Comparison of ENCODE assay signal across 14 cellular contexts in the genomic region with DNA sequence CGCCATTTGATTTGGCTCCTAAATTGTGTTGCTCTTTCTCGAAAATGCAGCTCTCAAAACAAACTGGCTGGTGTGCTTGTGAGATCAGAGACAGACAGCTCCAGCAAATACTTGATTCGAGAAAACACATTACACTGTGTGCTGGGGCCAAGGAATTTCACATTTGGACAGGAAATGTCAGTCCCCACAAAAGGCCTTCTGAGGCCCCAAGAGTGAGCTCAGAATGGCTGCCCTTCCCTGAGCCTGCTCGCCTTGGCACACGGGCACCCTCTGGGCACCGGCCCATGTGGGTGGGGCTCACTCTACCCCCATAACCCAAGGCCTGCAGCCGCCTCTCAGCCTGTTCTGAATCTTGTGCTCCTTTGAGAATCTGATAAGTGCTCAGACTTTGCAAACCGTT. TPM values are rescaled to one million over a fixed set of nuclear protein-coding genes. Genes with fewer than 3 reads are reported as not detected.
A peak's percentile ranks its signal among the peaks of the same experiment; 100 is the strongest.
DNase-seq lines count a peak whose midpoint lies in the region; ATAC-seq, FAIRE-seq and TF ChIP-seq lines count a peak whose summit lies in the region.
"Had no signal": no experiment of that assay in that cellular context is flagged by ENCODE, and none has a peak within 500 bp of the region (broad histone marks: within the 10 kb centered on the region; RNA-seq: fewer than 3 reads in every experiment).

No MANE protein-coding gene starts in this region.

- H3K4me1 ChIP-seq in mammary epithelial cell (ENCODE audit: insufficient read depth, low read length) (peaks cover 29% of the 10 kb centered on the region), breast epithelium (no peaks in the 10 kb centered on the region), heart right ventricle (peaks cover 0 to 20% (median 9%) of the 10 kb centered on the region in 9 donors), pancreas (no peaks in the 10 kb centered on the region)
- H3K4me1 ChIP-seq: SJSA1 had no signal

- BruUV-seq in mammary epithelial cell (replicated peaks; lab: Mats Ljungman, UMichigan), result no TSS peak

- POLR2A ChIA-PET in activated CD4-positive, alpha-beta memory T cell treated with anti-CD3 and anti-CD28 coated beads, Interleukin-2, amount 10 ng/mL, durations not matched to agents 7 days and 5 days (lab: Charles Lee), result no interaction called here

- H3K79me2 ChIP-seq in mammary epithelial cell (ENCODE audit: insufficient read depth, low read length), result no peaks in the 10 kb centered on the region

- no peaks in the 10 kb centered on the region for H3K36me3 ChIP-seq in mammary epithelial cell (ENCODE audit: insufficient read depth, low read length)
- no peaks in the 10 kb centered on the region for H3K36me3 ChIP-seq in breast epithelium
- no peaks in the 10 kb centered on the region for H3K36me3 ChIP-seq in heart right ventricle
- H3K36me3 ChIP-seq in pancreas, result no peaks in the 10 kb centered on the region
- H3K36me3 ChIP-seq: SJSA1 had no signal

- H3K27ac ChIP-seq in mammary epithelial cell (ENCODE audit: insufficient read depth, low read depth, low read length) (no peak overlapping the region), breast epithelium (peak overlapping the region in 1 of 2 donors; percentile 43), heart right ventricle (peak overlapping the region in 7 of 10 donors; percentile 35 to 67 (median 52)), pancreas (no peak overlapping the region)
- H3K27ac ChIP-seq: 22Rv1, SJSA1 had no signal

- in situ Hi-C loops in mammary epithelial cell (cut with MboI; ENCODE audit: low sequenced_read_pairs in 2 of 2) (no loop called here), KBM-7 (cut with MboI; ENCODE audit: low pct_unique_long_range_greater_than_20kb, low sequenced_read_pairs) (no loop called here)

- no peaks in the 10 kb centered on the region for H3K9me3 ChIP-seq in mammary epithelial cell (replicated peaks; ENCODE audit: insufficient read depth, low read length)
- H3K9me3 ChIP-seq in breast epithelium, result no peaks in the 10 kb centered on the region
- H3K9me3 ChIP-seq in heart right ventricle, result no peaks in the 10 kb centered on the region
- H3K9me3 ChIP-seq in pancreas, result no peaks in the 10 kb centered on the region
- H3K9me3 ChIP-seq: SJSA1 had no signal

- H3K9me3 Mint-ChIP-seq in activated CD4-positive, alpha-beta memory T cell treated with anti-CD3 and anti-CD28 coated beads, Interleukin-2, amount 10 ng/mL, durations not matched to agents 7 days and 5 days, result no peaks in the 10 kb centered on the region
- H3K9me3 Mint-ChIP-seq: activated naive CD8-positive, alpha-beta T cell treated with anti-CD3 and anti-CD28 coated beads, Interleukin-2, amount 50 U/mL, for 24 hours had no signal

- intact Hi-C loops in mammary epithelial cell (cut with micrococcal nuclease), result no loop called here
- intact Hi-C loops in breast epithelium (cut with DNase I; ENCODE audit: low total_unique reads), result no loop called here
- intact Hi-C loops in heart right ventricle (cut with DNase I), result no loop called here
- intact Hi-C loops in pancreas (cut with DNase I), result no loop called here

- TF ChIP-seq CTCF in mammary epithelial cell (conservative IDR thresholded peaks at IDR 0.05 in 1 of 2, IDR thresholded peaks at IDR 0.05 in 1 of 2; ENCODE audit: extremely low read depth in 1 of 2, insufficient read depth in 1 of 2, low read depth in 1 of 2, low read length in 2 of 2) (no peak), breast epithelium (IDR thresholded peaks at IDR 0.05) (no peak), heart right ventricle (IDR thresholded peaks at IDR 0.05) (no peak), pancreas (IDR thresholded peaks at IDR 0.05) (no peak)

- peaks cover 6% of the 10 kb centered on the region for H3K27me3 Mint-ChIP-seq in activated CD4-positive, alpha-beta memory T cell treated with anti-CD3 and anti-CD28 coated beads, Interleukin-2, amount 10 ng/mL, durations not matched to agents 7 days and 5 days

- H3K4me3 ChIP-seq in mammary epithelial cell (replicated peaks in 1 of 3; ENCODE audit: insufficient read depth in 1 of 3, low read depth in 2 of 3, low read length in 3 of 3) (no peak overlapping the region), breast epithelium (no peak overlapping the region), heart right ventricle (no peak overlapping the region), pancreas (no peak overlapping the region)
- H3K4me3 ChIP-seq: SJSA1 had no signal

- TF ChIP-seq POLR2A in breast epithelium (IDR thresholded peaks at IDR 0.05), result no peak

- no peaks in the 10 kb centered on the region for H3K27me3 ChIP-seq in mammary epithelial cell (ENCODE audit: insufficient read depth, low read length)
- H3K27me3 ChIP-seq in breast epithelium, result no peaks in the 10 kb centered on the region
- no peaks in the 10 kb centered on the region for H3K27me3 ChIP-seq in heart right ventricle
- no peaks in the 10 kb centered on the region for H3K27me3 ChIP-seq in pancreas
- H3K27me3 ChIP-seq: SJSA1 had no signal

- no peak for DNase-seq in mammary epithelial cell
- DNase-seq in breast epithelium (ENCODE audit: low spot score in 2 of 2), result no peak
- DNase-seq in heart right ventricle, result peak in 1 of 2 donors; percentile 60
- DNase-seq in pancreas, result peak in 1 of 6 donors; percentile 34
- DNase-seq in dedifferentiated amniotic fluid mesenchymal stem cell (ENCODE audit: extremely low spot score), result no peak
- no peak for DNase-seq in KBM-7
- no peak for DNase-seq in activated CD4-positive, alpha-beta memory T cell treated with anti-CD3 and anti-CD28 coated beads, Interleukin-2, amount 10 ng/mL, durations not matched to agents 7 days and 5 days
- DNase-seq: activated naive CD8-positive, alpha-beta T cell treated with anti-CD3 and anti-CD28 coated beads, Interleukin-2, amount 50 U/mL, for 24 hours; Calu3; NCI-H2081 treated with DMSO at 0.1 percent for 48 hours; NCI-H82 had no signal

- CTCF ChIA-PET in mammary epithelial cell (lab: Charles Lee; ENCODE audit: low non-redundant PET), result no interaction called here
- CTCF ChIA-PET in activated CD4-positive, alpha-beta memory T cell treated with anti-CD3 and anti-CD28 coated beads, Interleukin-2, amount 10 ng/mL, durations not matched to agents 7 days and 5 days (lab: Charles Lee), result no interaction called here

- no peak overlapping the region for H3K4me3 Mint-ChIP-seq in activated CD4-positive, alpha-beta memory T cell treated with anti-CD3 and anti-CD28 coated beads, Interleukin-2, amount 10 ng/mL, durations not matched to agents 7 days and 5 days
- H3K4me3 Mint-ChIP-seq: activated naive CD8-positive, alpha-beta T cell treated with anti-CD3 and anti-CD28 coated beads, Interleukin-2, amount 50 U/mL, for 24 hours had no signal

- no peaks in the 10 kb centered on the region for H4K20me1 ChIP-seq in mammary epithelial cell (ENCODE audit: insufficient read depth, low read length)

- FAIRE-seq in pancreas (lab: Jason Lieb, UNC), result no peak

- peak; percentile 58 to 92 (median 80) for ATAC-seq in heart right ventricle
- ATAC-seq in pancreas, result peak in 3 of 4 donors; percentile 59 to 79 (median 77)
- no peak for ATAC-seq in GM18909 (IDR thresholded peaks at IDR 0.05; ENCODE audit: poor library complexity, unreplicated experiment)
- ATAC-seq: activated naive CD8-positive, alpha-beta T cell treated with anti-CD3 and anti-CD28 coated beads, Interleukin-2, amount 50 U/mL, for 24 hours had no signal

- peak overlapping the region; percentile 85 for H2AFZ ChIP-seq in mammary epithelial cell (ENCODE audit: low read depth, low read length)

- WGBS in mammary epithelial cell (ENCODE audit: low coverage, missing lambda C conversion rate), result 13% methylated on average over 8 of the region's 8 CpGs
- 26 to 31% methylated on average over 8 of the region's 8 CpGs for WGBS in heart right ventricle, 2 donors
- WGBS in pancreas, 2 donors, result 48 to 51% methylated on average over 8 of the region's 8 CpGs

- no peaks in the 10 kb centered on the region for H3K36me3 Mint-ChIP-seq in activated CD4-positive, alpha-beta memory T cell treated with anti-CD3 and anti-CD28 coated beads, Interleukin-2, amount 10 ng/mL, durations not matched to agents 7 days and 5 days (ENCODE audit: low read depth)

- H3K4me1 Mint-ChIP-seq in activated CD4-positive, alpha-beta memory T cell treated with anti-CD3 and anti-CD28 coated beads, Interleukin-2, amount 10 ng/mL, durations not matched to agents 7 days and 5 days, result peaks cover 2% of the 10 kb centered on the region
- H3K4me1 Mint-ChIP-seq: activated naive CD8-positive, alpha-beta T cell treated with anti-CD3 and anti-CD28 coated beads, Interleukin-2, amount 50 U/mL, for 24 hours had no signal

- dilution Hi-C loops in mammary epithelial cell (cut with HindIII; ENCODE audit: low sequenced_read_pairs), result no loop called here

- H3K9ac ChIP-seq in mammary epithelial cell (ENCODE audit: insufficient read depth, low read length), result no peak overlapping the region

- no peak overlapping the region for H3K27ac Mint-ChIP-seq in activated CD4-positive, alpha-beta memory T cell treated with anti-CD3 and anti-CD28 coated beads, Interleukin-2, amount 10 ng/mL, durations not matched to agents 7 days and 5 days
- H3K27ac Mint-ChIP-seq: activated naive CD8-positive, alpha-beta T cell treated with anti-CD3 and anti-CD28 coated beads, Interleukin-2, amount 50 U/mL, for 24 hours had no signal

- no peak overlapping the region for H3K4me2 ChIP-seq in mammary epithelial cell (ENCODE audit: insufficient read depth, low read depth, low read length)

RNA-seq across cellular contexts. Expression of a gene that starts 13.9 kb away (rescaled TPM):
- total RNA-seq in mammary epithelial cell (10 to 100 TPM; 10.8 to 10.9 TPM), breast epithelium (10 to 100 TPM; 13.2 to 23.6 (median 14.2) TPM), heart right ventricle (10 to 100 TPM in 6 of 10 donors, 1 to 10 TPM in 4; 9.1 to 18.1 (median 10.7) TPM), pancreas (1 to 10 TPM; 3.1 to 8.2 (median 4.5) TPM)
- polyA plus RNA-seq in mammary epithelial cell (5.9 TPM), heart right ventricle (1 to 10 TPM; 5.1 to 7.2 TPM), pancreas (1 to 10 TPM; 2.7 to 3.6 TPM)
- 29.3 TPM for polyA minus RNA-seq in mammary epithelial cell
- under 1 TPM; 0.05 to 0.18 TPM for total RNA-seq in activated CD4-positive, alpha-beta memory T cell treated with anti-CD3 and anti-CD28 coated beads, Interleukin-2, amount 10 ng/mL, durations not matched to agents 7 days and 5 days

Comparison
In these comparisons a context has a peak if more than half of its experiments do, and no peak if none do; other contexts are left out.
1. H3K27ac ChIP-seq: peak in heart right ventricle (7 of 10); none in mammary epithelial cell (single experiment) and pancreas (0 of 4).